Comparison of ENCODE assay signal across 27 cellular contexts in the genomic region with DNA sequence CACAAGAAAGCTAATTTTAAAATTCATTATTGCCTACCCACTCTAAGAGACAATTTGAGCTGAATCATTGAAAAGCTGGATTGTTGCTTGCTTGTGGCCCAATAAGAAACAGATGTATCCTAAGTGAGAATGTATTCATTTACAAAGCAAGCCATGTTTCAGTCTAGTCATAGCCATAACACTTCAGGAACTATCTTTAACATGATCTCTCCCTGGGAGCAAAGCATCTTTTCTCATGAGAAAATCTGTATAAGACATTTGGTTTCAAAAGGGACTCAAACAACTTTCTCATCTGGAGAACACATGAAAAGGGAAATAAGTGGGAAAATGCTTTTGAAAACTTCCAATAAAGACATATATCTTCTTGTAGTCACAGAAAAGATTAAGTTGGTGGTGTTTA. TPM values are rescaled to one million over a fixed set of nuclear protein-coding genes. Genes with fewer than 3 reads are reported as not detected.
"Had no signal": no experiment of that assay in that cellular context is flagged by ENCODE, and none has a peak within 500 bp of the region (broad histone marks: within the 10 kb centered on the region; RNA-seq: fewer than 3 reads in every experiment).

No MANE protein-coding gene starts in this region.

- H3K4me1 ChIP-seq: ascending aorta had no signal

- H3K4me3 Mint-ChIP-seq: activated B cell treated with CpG ODN at 0.5 μM for 24 hours; activated CD4-positive, alpha-beta memory T cell treated with anti-CD3 and anti-CD28 coated beads for 36 hours; activated CD4-positive, alpha-beta T cell treated with anti-CD3 and anti-CD28 coated beads, Interleukin-2, amount 10 ng/mL, durations not matched to agents 7 days and 5 days; activated naive CD8-positive, alpha-beta T cell treated with anti-CD3 and anti-CD28 coated beads, Interleukin-2, amount 50 U/mL, for 24 hours; activated T-cell treated with anti-CD3 and anti-CD28 coated beads, Interleukin-2, amount 50 U/mL, for 4 hours; central memory CD8-positive, alpha-beta T cell; T-helper 17 cell had no signal

- DNase-seq: activated B cell treated with CpG ODN at 0.5 μM for 24 hours; activated CD4-positive, alpha-beta memory T cell treated with anti-CD3 and anti-CD28 coated beads for 36 hours; activated CD4-positive, alpha-beta T cell treated with anti-CD3 and anti-CD28 coated beads for 1 hour; activated CD4-positive, alpha-beta T cell treated with anti-CD3 and anti-CD28 coated beads, Interleukin-2, amount 10 ng/mL, durations not matched to agents 7 days and 5 days; activated CD8-positive, alpha-beta memory T cell treated with anti-CD3 and anti-CD28 coated beads for 24 hours; activated effector memory CD4-positive, alpha-beta T cell treated with anti-CD3 and anti-CD28 coated beads, Interleukin-2, amount 50 U/mL, for 16 hours; activated naive CD4-positive, alpha-beta T cell treated with Interleukin-2 at 50 U/mL for 16 hours; activated naive CD8-positive, alpha-beta T cell treated with anti-CD3 and anti-CD28 coated beads, Interleukin-2, amount 50 U/mL, for 24 hours; activated T-cell treated with anti-CD3 and anti-CD28 coated beads, Interleukin-2, amount 50 U/mL, for 4 hours; amniotic stem cell; body of pancreas; MG63; MV-4-11; NCI-H1105; NCI-H1436; NCI-H1694 treated with DMSO at 0.1 percent for 48 hours; NCI-H2029 treated with DMSO at 0.1 percent for 48 hours; NCI-H345; NCI-H510A; NCI-H526 treated with DMSO at 0.1 percent for 48 hours; PC-9; SHP77 treated with DMSO at 0.1 percent for 48 hours; T-helper 17 cell; T-helper 9 cell had no signal

- H3K36me3 ChIP-seq: ascending aorta, MG63 had no signal

- H3K9me3 Mint-ChIP-seq: activated B cell treated with CpG ODN at 0.5 μM for 24 hours; activated CD4-positive, alpha-beta memory T cell treated with anti-CD3 and anti-CD28 coated beads for 36 hours; activated CD4-positive, alpha-beta T cell treated with anti-CD3 and anti-CD28 coated beads, Interleukin-2, amount 10 ng/mL, durations not matched to agents 7 days and 5 days; activated naive CD8-positive, alpha-beta T cell treated with anti-CD3 and anti-CD28 coated beads, Interleukin-2, amount 50 U/mL, for 24 hours; activated T-cell treated with anti-CD3 and anti-CD28 coated beads, Interleukin-2, amount 50 U/mL, for 4 hours; central memory CD8-positive, alpha-beta T cell had no signal

- H3K27ac ChIP-seq: ascending aorta, body of pancreas, PC-9 had no signal

- H3K36me3 Mint-ChIP-seq: activated CD4-positive, alpha-beta memory T cell treated with anti-CD3 and anti-CD28 coated beads for 36 hours; activated naive CD4-positive, alpha-beta T cell treated with anti-CD3 and anti-CD28 coated beads, Interleukin-2, amount 50 U/mL, for 72 hours had no signal

- H3K4me3 ChIP-seq: ascending aorta, body of pancreas, MG63, PC-9 had no signal

- H3K9me3 ChIP-seq: ascending aorta, body of pancreas, MG63 had no signal

- H3K27me3 ChIP-seq: ascending aorta, body of pancreas, MG63 had no signal

- H3K27ac Mint-ChIP-seq: activated B cell treated with CpG ODN at 0.5 μM for 24 hours; activated CD4-positive, alpha-beta memory T cell treated with anti-CD3 and anti-CD28 coated beads for 36 hours; activated CD4-positive, alpha-beta T cell treated with anti-CD3 and anti-CD28 coated beads, Interleukin-2, amount 10 ng/mL, durations not matched to agents 7 days and 5 days; activated naive CD4-positive, alpha-beta T cell treated with anti-CD3 and anti-CD28 coated beads, Interleukin-2, amount 50 U/mL, for 72 hours; activated naive CD8-positive, alpha-beta T cell treated with anti-CD3 and anti-CD28 coated beads, Interleukin-2, amount 50 U/mL, for 24 hours; T-helper 17 cell had no signal

- H3K4me1 Mint-ChIP-seq: activated B cell treated with CpG ODN at 0.5 μM for 24 hours; activated CD4-positive, alpha-beta T cell treated with anti-CD3 and anti-CD28 coated beads, Interleukin-2, amount 10 ng/mL, durations not matched to agents 7 days and 5 days; activated naive CD8-positive, alpha-beta T cell treated with anti-CD3 and anti-CD28 coated beads, Interleukin-2, amount 50 U/mL, for 24 hours; central memory CD8-positive, alpha-beta T cell; T-helper 17 cell had no signal

- H3K27me3 Mint-ChIP-seq: activated B cell treated with CpG ODN at 0.5 μM for 24 hours; activated CD4-positive, alpha-beta memory T cell treated with anti-CD3 and anti-CD28 coated beads for 36 hours; activated CD4-positive, alpha-beta T cell treated with anti-CD3 and anti-CD28 coated beads, Interleukin-2, amount 10 ng/mL, durations not matched to agents 7 days and 5 days; T-helper 17 cell had no signal

- H2AFZ ChIP-seq: PC-9 had no signal

- H3K4me2 ChIP-seq: PC-9 had no signal

RNA-seq across cellular contexts. Expression of gene PCSK1, which starts 48.3 kb away (rescaled TPM):
- total RNA-seq: activated B cell treated with CpG ODN at 0.5 μM for 24 hours; activated CD4-positive, alpha-beta memory T cell treated with anti-CD3 and anti-CD28 coated beads for 36 hours; activated CD4-positive, alpha-beta T cell treated with anti-CD3 and anti-CD28 coated beads, Interleukin-2, amount 10 ng/mL, durations not matched to agents 7 days and 5 days; activated naive CD4-positive, alpha-beta T cell treated with anti-CD3 and anti-CD28 coated beads, Interleukin-2, amount 50 U/mL, for 72 hours; activated T-cell treated with anti-CD3 and anti-CD28 coated beads, Interleukin-2, amount 50 U/mL, for 4 hours; PC-9; T-helper 17 cell had no signal
